Comparison of ENCODE assay signal across 10 cellular contexts in genomic region chr3:177478170-177478859, GRCh38.
DNase-seq lines count a peak whose midpoint lies in the region; ATAC-seq, FAIRE-seq and TF ChIP-seq lines count a peak whose summit lies in the region.
"Had no signal": no experiment of that assay in that cellular context is flagged by ENCODE, and none has a peak within 500 bp of the region (broad histone marks: within the 10 kb centered on the region; RNA-seq: fewer than 3 reads in every experiment).

No MANE protein-coding gene starts in this region.

- peak overlapping the region in 2 of 3 donors; percentile 10 to 11 for H3K27ac Mint-ChIP-seq in CD4-positive, CD25-positive, alpha-beta regulatory T cell

- no peaks in the 10 kb centered on the region for H3K27me3 ChIP-seq in CD4-positive, CD25-positive, alpha-beta regulatory T cell (ENCODE audit: control insufficient read depth, insufficient read depth, low read length)
- H3K27me3 ChIP-seq in pancreas: no peaks in the 10 kb centered on the region
- H3K27me3 ChIP-seq: ovary had no signal

- no peak overlapping the region for H3K4me3 Mint-ChIP-seq in CD4-positive, CD25-positive, alpha-beta regulatory T cell

- TF ChIP-seq CTCF in pancreas (IDR thresholded peaks at IDR 0.05): no peak

- DNase-seq in CD4-positive, CD25-positive, alpha-beta regulatory T cell: no peak
- peak; percentile 93 for DNase-seq in RPMI8226
- peak; percentile 100 for DNase-seq in fibroblast of peridontal ligament (ENCODE audit: extremely low read depth)
- DNase-seq in pancreas: peak in 3 of 6 donors; percentile 43 to 53 (median 46)
- no peak for DNase-seq in OCI-M1 (lab: John Stamatoyannopoulos, UW)
- DNase-seq: activated gamma-delta T cell had no signal

- no peak for ATAC-seq in CD4-positive, CD25-positive, alpha-beta regulatory T cell (ENCODE audit: low read depth in 2 of 2)
- ATAC-seq in pancreas: peak; percentile 94 to 96 (median 94)
- no peak for ATAC-seq in GM18517 (IDR thresholded peaks at IDR 0.05; ENCODE audit: unreplicated experiment)
- ATAC-seq in HG03135 (IDR thresholded peaks at IDR 0.05; ENCODE audit: unreplicated experiment): no peak
- ATAC-seq in HG02973 (IDR thresholded peaks at IDR 0.05; ENCODE audit: unreplicated experiment): no peak

- H3K9me3 Mint-ChIP-seq in CD4-positive, CD25-positive, alpha-beta regulatory T cell: no peaks in the 10 kb centered on the region

- no peaks in the 10 kb centered on the region for H3K36me3 Mint-ChIP-seq in CD4-positive, CD25-positive, alpha-beta regulatory T cell

- no peaks in the 10 kb centered on the region for H3K36me3 ChIP-seq in CD4-positive, CD25-positive, alpha-beta regulatory T cell (ENCODE audit: control insufficient read depth, insufficient read depth, low read length)
- no peaks in the 10 kb centered on the region for H3K36me3 ChIP-seq in pancreas
- H3K36me3 ChIP-seq: ovary had no signal

- H3K27me3 Mint-ChIP-seq in CD4-positive, CD25-positive, alpha-beta regulatory T cell: no peaks in the 10 kb centered on the region

- H3K4me1 ChIP-seq in CD4-positive, CD25-positive, alpha-beta regulatory T cell (ENCODE audit: control insufficient read depth, insufficient read depth, low read length, poor library complexity, severe bottlenecking): no peaks in the 10 kb centered on the region
- H3K4me1 ChIP-seq in pancreas: peaks cover 14 to 18% (median 17%) of the 10 kb centered on the region in 3 donors

- 3 to 6% methylated on average over 4 of the region's 4 CpGs for WGBS in pancreas, 2 donors

- no peaks in the 10 kb centered on the region for H3K4me1 Mint-ChIP-seq in CD4-positive, CD25-positive, alpha-beta regulatory T cell

- FAIRE-seq in pancreas (lab: Jason Lieb, UNC): no peak

- H3K27ac ChIP-seq in CD4-positive, CD25-positive, alpha-beta regulatory T cell (ENCODE audit: insufficient read depth, low read length, poor library complexity, severe bottlenecking): no peak overlapping the region
- H3K27ac ChIP-seq in pancreas: peak overlapping the region; percentile 1 to 67 (median 38)
- H3K27ac ChIP-seq: ovary had no signal

- intact Hi-C loops in pancreas (cut with DNase I): no loop called here

- H3K9me3 ChIP-seq in CD4-positive, CD25-positive, alpha-beta regulatory T cell (ENCODE audit: control insufficient read depth in 2 of 2, low read length in 2 of 2): no peaks in the 10 kb centered on the region
- H3K9me3 ChIP-seq in pancreas: no peaks in the 10 kb centered on the region
- H3K9me3 ChIP-seq: ovary had no signal

- H3K4me3 ChIP-seq in CD4-positive, CD25-positive, alpha-beta regulatory T cell (ENCODE audit: low read depth, low read length): no peak overlapping the region
- H3K4me3 ChIP-seq in pancreas: no peak overlapping the region
- H3K4me3 ChIP-seq: ovary had no signal

Comparison
In these comparisons a context has a peak if more than half of its experiments do, and no peak if none do; other contexts are left out.
1. ATAC-seq: peak in pancreas (4 of 4); none in CD4-positive, CD25-positive, alpha-beta regulatory T cell (0 of 2), GM18517 (single experiment), HG03135 (single experiment) and HG02973 (single experiment).
2. DNase-seq: peak in RPMI8226 (single experiment) and fibroblast of peridontal ligament (single experiment); none in CD4-positive, CD25-positive, alpha-beta regulatory T cell (0 of 3) and OCI-M1 (single experiment).